Comparison of ENCODE assay signal across 30 cellular contexts in genomic region chr9:21568484-21568883, GRCh38.
"Had no signal": no experiment of that assay in that cellular context is flagged by ENCODE, and none has a peak within 500 bp of the region (broad histone marks: within the 10 kb centered on the region; RNA-seq: fewer than 3 reads in every experiment).

No MANE protein-coding gene starts in this region.

- H3K4me1 ChIP-seq: adrenal gland, body of pancreas had no signal

- H3K9me3 ChIP-seq: adrenal gland, body of pancreas had no signal

- H3K4me3 ChIP-seq: adrenal gland, body of pancreas had no signal

- H3K27ac ChIP-seq: adrenal gland, body of pancreas, WERI-Rb-1 had no signal

- DNase-seq: activated B cell treated with CpG ODN at 0.5 μM for 24 hours; activated CD4-positive, alpha-beta T cell treated with anti-CD3 and anti-CD28 coated beads for 48 hours; activated CD4-positive, alpha-beta T cell treated with anti-CD3 and anti-CD28 coated beads, Interleukin-2, amount 50 U/mL, for 1 hour; activated CD4-positive, alpha-beta T cell treated with anti-CD3 and anti-CD28 coated beads, Interleukin-2, amount 50 U/mL, for 48 hours; activated CD8-positive, alpha-beta memory T cell treated with anti-CD3 and anti-CD28 coated beads for 24 hours; activated CD8-positive, alpha-beta T cell treated with anti-CD3 and anti-CD28 coated beads for 36 hours; activated effector memory CD4-positive, alpha-beta T cell treated with Interleukin-2 at 50 U/mL for 16 hours; activated naive CD4-positive, alpha-beta T cell treated with anti-CD3 and anti-CD28 coated beads for 36 hours; activated naive CD8-positive, alpha-beta T cell treated with anti-CD3 and anti-CD28 coated beads for 36 hours; activated naive CD8-positive, alpha-beta T cell treated with anti-CD3 and anti-CD28 coated beads, Interleukin-2, amount 50 U/mL, for 24 hours; activated T-cell treated with anti-CD3 and anti-CD28 coated beads, Interleukin-2, amount 50 U/mL, for 4 hours; adrenal gland; amygdala; aorta; body of pancreas; caudate nucleus; cortex of kidney; dermis blood vessel endothelial cell; effector CD4-positive, alpha-beta T cell; effector memory CD8-positive, alpha-beta T cell; foreskin fibroblast; head of caudate nucleus; hippocampal formation; T1000; WERI-Rb-1 had no signal

- FAIRE-seq: colon, frontal cortex had no signal

- ATAC-seq: activated CD4-positive, CD25-positive, alpha-beta regulatory T cell treated with anti-CD3 and anti-CD28 coated beads, Interleukin-2, amount 50 U/mL, for 24 hours; activated CD8-positive, alpha-beta T cell treated with anti-CD3 and anti-CD28 coated beads for 36 hours; activated naive CD8-positive, alpha-beta T cell treated with anti-CD3 and anti-CD28 coated beads, Interleukin-2, amount 50 U/mL, for 24 hours; activated T-cell treated with anti-CD3 and anti-CD28 coated beads, Interleukin-2, amount 50 U/mL, for 4 hours; activated T-helper 17 cell treated with anti-CD3 and anti-CD28 coated beads, Interleukin-2, amount 50 U/mL, for 72 hours; body of pancreas; effector memory CD8-positive, alpha-beta T cell; esophagus mucosa had no signal

- H3K36me3 ChIP-seq: adrenal gland, WERI-Rb-1 had no signal

- H3K27me3 ChIP-seq: body of pancreas had no signal
